Comparison of ENCODE assay signal across 8 cellular contexts in genomic region chr2:112139033-112139614, GRCh38. TPM values are rescaled to one million over a fixed set of nuclear protein-coding genes. Genes with fewer than 3 reads are reported as not detected.
DNase-seq lines count a peak whose midpoint lies in the region; ATAC-seq and TF ChIP-seq lines count a peak whose summit lies in the region.
"Not testable (repeated sequence)": the region's sequence is repeated elsewhere in the genome, so short reads cannot be mapped to it uniquely, and the experiment has no call there.

No MANE protein-coding gene starts in this region.

- H3K9ac ChIP-seq in liver (ENCODE audit: low read depth in 1 of 2, low read length in 2 of 2): not testable (repeated sequence)

- POLR2A ChIA-PET in BJ (lab: Charles Lee): interaction anchor here (0.6 kb wide), 1 partner anchor 12 kb away, joined by 6 read pairs; no protein-coding TSS in a partner anchor
- POLR2A ChIA-PET in WTC11 (lab: Charles Lee): not testable (repeated sequence)

- DNase-seq in BJ (ENCODE audit: low read depth); HFF-Myc (ENCODE audit: extremely low read depth, low read depth); WTC11 (ENCODE audit: low spot score); coronary artery (ENCODE audit: low spot score); progenitor cell of endocrine pancreas (ENCODE audit: low spot score, unreplicated experiment); type B pancreatic cell (ENCODE audit: extremely low spot score, unreplicated experiment): not testable (repeated sequence)

- H3K27me3 Mint-ChIP-seq in WTC11 (ENCODE audit: low read depth): peaks cover 69% of the 10 kb centered on the region
- H3K27me3 Mint-ChIP-seq in progenitor cell of endocrine pancreas: peaks cover 29% of the 10 kb centered on the region
- H3K27me3 Mint-ChIP-seq in type B pancreatic cell: peaks cover 36% of the 10 kb centered on the region

- not testable (repeated sequence) for TF ChIP-seq EP300 in gastroesophageal sphincter (IDR thresholded peaks at IDR 0.05)

- peak overlapping the region; percentile 72 for H3K4me3 Mint-ChIP-seq in WTC11
- H3K4me3 Mint-ChIP-seq in progenitor cell of endocrine pancreas (ENCODE audit: low read depth): peak overlapping the region; percentile 80
- peak overlapping the region; percentile 86 for H3K4me3 Mint-ChIP-seq in type B pancreatic cell

- H3K9me3 Mint-ChIP-seq in WTC11; progenitor cell of endocrine pancreas (ENCODE audit: low read depth); type B pancreatic cell: not testable (repeated sequence)

- H3K27ac Mint-ChIP-seq in WTC11, progenitor cell of endocrine pancreas, type B pancreatic cell: not testable (repeated sequence)

- H3K27ac ChIP-seq in coronary artery (peak overlapping the region in 1 of 2 donors; percentile 54), liver (ENCODE audit: low read depth in 1 of 2, low read length in 2 of 2) (peak overlapping the region in 1 of 2 donors; percentile 38)
- H3K27ac ChIP-seq in gastroesophageal sphincter: not testable (repeated sequence)

- not testable (repeated sequence) for TF ChIP-seq POLR2A in gastroesophageal sphincter (IDR thresholded peaks at IDR 0.05)

- peak in 1 of 2 donors; percentile 1 for TF ChIP-seq RAD21 in liver (IDR thresholded peaks at IDR 0.05)

- H3K4me3 ChIP-seq in BJ (ENCODE audit: low read depth, low read length): peak overlapping the region; percentile 48
- H3K4me3 ChIP-seq in HFF-Myc (replicated peaks; ENCODE audit: low read depth, low read length): peak overlapping the region; percentile 36; the same call in 1 of the 2 replicates
- H3K4me3 ChIP-seq in coronary artery: peak overlapping the region; percentile 86
- peak overlapping the region; percentile 37 to 59 for H3K4me3 ChIP-seq in gastroesophageal sphincter
- peak overlapping the region in 1 of 3 donors; percentile 77 for H3K4me3 ChIP-seq in liver (ENCODE audit: low read depth in 1 of 3, low read length in 3 of 3)

- not testable (repeated sequence) for TF ChIP-seq CTCF in BJ (IDR thresholded peaks at IDR 0.05; ENCODE audit: insufficient read depth, low read depth, low read length); HFF-Myc (IDR thresholded peaks at IDR 0.05; ENCODE audit: low read depth, low read length, missing control alignments); WTC11 (IDR thresholded peaks at IDR 0.05); coronary artery (IDR thresholded peaks at IDR 0.05); gastroesophageal sphincter (IDR thresholded peaks at IDR 0.05); liver (IDR thresholded peaks at IDR 0.05; ENCODE audit: low read depth, low read length, missing input control); progenitor cell of endocrine pancreas (IDR thresholded peaks at IDR 0.05; ENCODE audit: unreplicated experiment); type B pancreatic cell (conservative IDR thresholded peaks at IDR 0.05)

- CTCF ChIA-PET in BJ (lab: Yijun Ruan, JAX): not testable (repeated sequence)
- CTCF ChIA-PET in WTC11 (lab: Charles Lee): interaction anchor here (1.0 kb wide), 1 partner anchor 43 kb away, joined by 3 read pairs; no protein-coding TSS in a partner anchor

- peaks cover 15% of the 10 kb centered on the region for H3K4me1 Mint-ChIP-seq in WTC11
- H3K4me1 Mint-ChIP-seq in progenitor cell of endocrine pancreas (ENCODE audit: low read depth); type B pancreatic cell (ENCODE audit: unreplicated experiment): not testable (repeated sequence)

- 5 to 6% methylated on average over 11 to 29 of the region's 32 CpGs for WGBS in gastroesophageal sphincter (ENCODE audit: low coverage in 1 of 2), 2 donors
- under 1% methylated on average over 24 of the region's 32 CpGs for WGBS in liver

- ATAC-seq in WTC11, gastroesophageal sphincter: not testable (repeated sequence)

- not testable (repeated sequence) for H3K36me3 Mint-ChIP-seq in WTC11; progenitor cell of endocrine pancreas (ENCODE audit: insufficient read depth); type B pancreatic cell

- not testable (repeated sequence) for H3K36me3 ChIP-seq in BJ (ENCODE audit: control insufficient read depth, insufficient read depth, low read length); gastroesophageal sphincter; liver (ENCODE audit: control insufficient read depth in 4 of 4, insufficient read depth in 3 of 4, low read depth in 1 of 4, low read length in 3 of 4)

- H3K27me3 ChIP-seq in BJ (ENCODE audit: control insufficient read depth, insufficient read depth, low read length); gastroesophageal sphincter; liver (ENCODE audit: control insufficient read depth in 4 of 4, insufficient read depth in 4 of 4, low read length in 3 of 4): not testable (repeated sequence)

- not testable (repeated sequence) for H3K9me3 ChIP-seq in gastroesophageal sphincter; liver (ENCODE audit: control insufficient read depth in 4 of 4, low read length in 3 of 4)

- H3K4me1 ChIP-seq in gastroesophageal sphincter: peaks cover 0 to 19% (median 5%) of the 10 kb centered on the region in 3 donors
- H3K4me1 ChIP-seq in liver (ENCODE audit: control insufficient read depth in 4 of 4, insufficient read depth in 4 of 4, low read length in 3 of 4): not testable (repeated sequence)

TF ChIP-seq in liver, 16 proteins besides CTCF, POLR2A, EP300 and RAD21:
- peak; percentile 53 for TF ChIP-seq SP1 (IDR thresholded peaks at IDR 0.05)
- peak in 1 of 2 donors; percentile 17 for TF ChIP-seq HNF4A (conservative IDR thresholded peaks at IDR 0.05)
- TF ChIP-seq, protein P1, sequence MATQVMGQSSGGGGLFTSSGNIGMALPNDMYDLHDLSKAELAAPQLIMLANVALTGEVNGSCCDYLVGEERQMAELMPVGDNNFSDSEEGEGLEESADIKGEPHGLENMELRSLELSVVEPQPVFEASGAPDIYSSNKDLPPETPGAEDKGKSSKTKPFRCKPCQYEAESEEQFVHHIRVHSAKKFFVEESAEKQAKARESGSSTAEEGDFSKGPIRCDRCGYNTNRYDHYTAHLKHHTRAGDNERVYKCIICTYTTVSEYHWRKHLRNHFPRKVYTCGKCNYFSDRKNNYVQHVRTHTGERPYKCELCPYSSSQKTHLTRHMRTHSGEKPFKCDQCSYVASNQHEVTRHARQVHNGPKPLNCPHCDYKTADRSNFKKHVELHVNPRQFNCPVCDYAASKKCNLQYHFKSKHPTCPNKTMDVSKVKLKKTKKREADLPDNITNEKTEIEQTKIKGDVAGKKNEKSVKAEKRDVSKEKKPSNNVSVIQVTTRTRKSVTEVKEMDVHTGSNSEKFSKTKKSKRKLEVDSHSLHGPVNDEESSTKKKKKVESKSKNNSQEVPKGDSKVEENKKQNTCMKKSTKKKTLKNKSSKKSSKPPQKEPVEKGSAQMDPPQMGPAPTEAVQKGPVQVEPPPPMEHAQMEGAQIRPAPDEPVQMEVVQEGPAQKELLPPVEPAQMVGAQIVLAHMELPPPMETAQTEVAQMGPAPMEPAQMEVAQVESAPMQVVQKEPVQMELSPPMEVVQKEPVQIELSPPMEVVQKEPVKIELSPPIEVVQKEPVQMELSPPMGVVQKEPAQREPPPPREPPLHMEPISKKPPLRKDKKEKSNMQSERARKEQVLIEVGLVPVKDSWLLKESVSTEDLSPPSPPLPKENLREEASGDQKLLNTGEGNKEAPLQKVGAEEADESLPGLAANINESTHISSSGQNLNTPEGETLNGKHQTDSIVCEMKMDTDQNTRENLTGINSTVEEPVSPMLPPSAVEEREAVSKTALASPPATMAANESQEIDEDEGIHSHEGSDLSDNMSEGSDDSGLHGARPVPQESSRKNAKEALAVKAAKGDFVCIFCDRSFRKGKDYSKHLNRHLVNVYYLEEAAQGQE (IDR thresholded peaks at IDR 0.05): peak; percentile 34
- peak; percentile 63 to 67 for TF ChIP-seq RXRA (IDR thresholded peaks at IDR 0.05)
- peak; percentile 27 for TF ChIP-seq YY1 (IDR thresholded peaks at IDR 0.05)

RNA-seq across cellular contexts. Expression of gene FBLN7, which starts 0.9 kb away (rescaled TPM):
- polyA plus RNA-seq in BJ (2011; rRNA removed) (1.6 and 3.7 TPM in 2 replicates), liver (1 to 10 TPM in 1 of 2 donors, under 1 TPM in 1; 0.60 to 2.4 TPM)
- 1.1 and 1.6 TPM in 2 replicates for polyA minus RNA-seq in BJ (2011; rRNA and poly(A)+ RNA removed)
- total RNA-seq in WTC11 (2021) (0.55 to 0.96 TPM (median 0.80 TPM) in 3 replicates), gastroesophageal sphincter (1 to 10 TPM in 3 of 4 donors, not detected in 1; 1.1 to 4.2 (median 1.3) TPM), liver (1 to 10 TPM; 1.6 to 2.1 TPM), progenitor cell of endocrine pancreas (9.3 and 13.3 TPM in 2 replicates), type B pancreatic cell (ENCODE audit: low replicate concordance) (4.2 and 9.5 TPM in 2 replicates)
